17 cellular contexts compared by ENCODE assay signal in genomic region chr11:117980280-117980679, GRCh38. TPM values are rescaled to one million over a fixed set of nuclear protein-coding genes. Genes with fewer than 3 reads are reported as not detected.
A peak's percentile ranks its signal among the peaks of the same experiment; 100 is the strongest.
DNase-seq lines count a peak whose midpoint lies in the region; ATAC-seq, FAIRE-seq and TF ChIP-seq lines count a peak whose summit lies in the region.
"Had no signal": no experiment of that assay in that cellular context is flagged by ENCODE, and none has a peak within 500 bp of the region (broad histone marks: within the 10 kb centered on the region; RNA-seq: fewer than 3 reads in every experiment).

No MANE protein-coding gene starts in this region.

- H3K9me3 ChIP-seq in left ventricle myocardium inferior (replicated peaks), result peaks cover 8% of the 10 kb centered on the region
- H3K9me3 ChIP-seq: gastroesophageal sphincter, SJCRH30, thoracic aorta had no signal

- no peaks in the 10 kb centered on the region for H3K27me3 Mint-ChIP-seq in activated CD8-positive, alpha-beta T cell treated with anti-CD3 and anti-CD28 coated beads for 36 hours
- no peaks in the 10 kb centered on the region for H3K27me3 Mint-ChIP-seq in memory B cell

- peaks cover 21% of the 10 kb centered on the region for H3K4me1 ChIP-seq in left ventricle myocardium inferior
- H3K4me1 ChIP-seq: gastroesophageal sphincter, SJCRH30 had no signal

- no peak overlapping the region for H3K4me3 ChIP-seq in left ventricle myocardium inferior
- H3K4me3 ChIP-seq: gastroesophageal sphincter, SJCRH30, thoracic aorta had no signal

- peaks cover 6% of the 10 kb centered on the region for H3K9me3 Mint-ChIP-seq in activated CD8-positive, alpha-beta T cell treated with anti-CD3 and anti-CD28 coated beads for 36 hours
- H3K9me3 Mint-ChIP-seq in memory B cell, result peaks cover 1% of the 10 kb centered on the region

- peaks cover 3% of the 10 kb centered on the region for H3K27me3 ChIP-seq in left ventricle myocardium inferior (ENCODE audit: low read depth)
- H3K27me3 ChIP-seq: gastroesophageal sphincter, SJCRH30 had no signal

- peak overlapping the region; percentile 90 for H3K27ac Mint-ChIP-seq in activated CD8-positive, alpha-beta T cell treated with anti-CD3 and anti-CD28 coated beads for 36 hours
- H3K27ac Mint-ChIP-seq in memory B cell, result peak overlapping the region; percentile 97
- H3K27ac Mint-ChIP-seq: brain had no signal

- DNase-seq in left ventricle myocardium inferior, result no peak
- no peak for DNase-seq in Right ventricle myocardium inferior (ENCODE audit: missing footprints)
- no peak for DNase-seq in activated CD8-positive, alpha-beta T cell treated with anti-CD3 and anti-CD28 coated beads for 36 hours
- DNase-seq in memory B cell (ENCODE audit: low spot score in 2 of 2), result no peak
- no peak for DNase-seq in GM12891 (ENCODE audit: insufficient read length, low spot score)
- no peak for DNase-seq in activated gamma-delta T cell (lab: John Stamatoyannopoulos, UW)
- DNase-seq: effector memory CD4-positive, alpha-beta T cell; NCI-H2171; NK-92 treated with Interleukin-12 subunit alpha and Interleukin-12 subunit beta, amount 100 ng/mL, for 24 hours; SJCRH30 had no signal

- peak overlapping the region; percentile 28 for H3K27ac ChIP-seq in left ventricle myocardium inferior (replicated peaks)
- H3K27ac ChIP-seq: SJCRH30 had no signal

- CTCF ChIA-PET in activated CD8-positive, alpha-beta T cell treated with anti-CD3 and anti-CD28 coated beads for 36 hours (lab: Charles Lee), result interaction anchor here (1.1 to 31.9 kb wide), 7 partner anchors 19 to 173 kb away, joined by 3 to 386 read pairs (median 4); no protein-coding TSS in a partner anchor

- no peak for TF ChIP-seq POLR2A in GM12891 (IDR thresholded peaks at IDR 0.05; ENCODE audit: low read depth, low read length)

- peaks cover 59% of the 10 kb centered on the region for H3K36me3 Mint-ChIP-seq in activated CD8-positive, alpha-beta T cell treated with anti-CD3 and anti-CD28 coated beads for 36 hours (ENCODE audit: low read depth)
- peaks cover 10% of the 10 kb centered on the region for H3K36me3 Mint-ChIP-seq in memory B cell
- H3K36me3 Mint-ChIP-seq: brain had no signal

- no peaks in the 10 kb centered on the region for H3K36me3 ChIP-seq in left ventricle myocardium inferior
- H3K36me3 ChIP-seq: gastroesophageal sphincter, SJCRH30, thoracic aorta had no signal

- ATAC-seq in Right ventricle myocardium inferior, result no peak
- ATAC-seq in activated CD8-positive, alpha-beta T cell treated with anti-CD3 and anti-CD28 coated beads for 36 hours, result peak; percentile 22
- ATAC-seq in memory B cell (ENCODE audit: low read depth), result no peak
- ATAC-seq in GM21786 (IDR thresholded peaks at IDR 0.05; ENCODE audit: unreplicated experiment), result no peak
- no peak for ATAC-seq in HG03139 (IDR thresholded peaks at IDR 0.05; ENCODE audit: unreplicated experiment)

- POLR2A ChIA-PET in activated CD8-positive, alpha-beta T cell treated with anti-CD3 and anti-CD28 coated beads for 36 hours (lab: Charles Lee), result interaction anchor here (1.2 to 32.8 kb wide), 4 partner anchors 10 to 164 kb away, joined by 4 to 710 read pairs (median 47); partner anchors contain the start of gene IL10RA

- TF ChIP-seq CTCF in left ventricle myocardium inferior (IDR thresholded peaks at IDR 0.05; ENCODE audit: borderline replicate concordance), result no peak
- no peak for TF ChIP-seq CTCF in activated CD8-positive, alpha-beta T cell treated with anti-CD3 and anti-CD28 coated beads for 36 hours (IDR thresholded peaks at IDR 0.05)

- peaks cover 84% of the 10 kb centered on the region for H3K4me1 Mint-ChIP-seq in activated CD8-positive, alpha-beta T cell treated with anti-CD3 and anti-CD28 coated beads for 36 hours (ENCODE audit: low read depth)
- H3K4me1 Mint-ChIP-seq in memory B cell, result peaks cover 31% of the 10 kb centered on the region

- no peak for FAIRE-seq in GM12891 (lab: Jason Lieb, UNC)

- H3K4me3 Mint-ChIP-seq in activated CD8-positive, alpha-beta T cell treated with anti-CD3 and anti-CD28 coated beads for 36 hours, result no peak overlapping the region
- H3K4me3 Mint-ChIP-seq in memory B cell, result peak overlapping the region; percentile 9
- H3K4me3 Mint-ChIP-seq: brain had no signal

- intact Hi-C loops in left ventricle myocardium inferior (cut with micrococcal nuclease), result no loop called here
- intact Hi-C loops in Right ventricle myocardium inferior (cut with DNase I), result no loop called here
- intact Hi-C loops in activated CD8-positive, alpha-beta T cell treated with anti-CD3 and anti-CD28 coated beads for 36 hours (cut with micrococcal nuclease), result no loop called here

TF ChIP-seq in GM12891, 5 proteins besides CTCF, POLR2A, EP300 and RAD21:
- no peak for TF ChIP-seq PAX5 (IDR thresholded peaks at IDR 0.05; ENCODE audit: insufficient read depth, low read length, severe bottlenecking)
- TF ChIP-seq SPI1 (IDR thresholded peaks at IDR 0.05; ENCODE audit: low read depth, low read length), result no peak
- TF ChIP-seq POLR2AphosphoS5 (IDR thresholded peaks at IDR 0.05; ENCODE audit: low read depth, low read length), result no peak
- no peak for TF ChIP-seq POU2F2 (IDR thresholded peaks at IDR 0.05; ENCODE audit: low read depth, low read length)
- TF ChIP-seq TAF1 (IDR thresholded peaks at IDR 0.05; ENCODE audit: low read depth, low read length), result no peak

RNA-seq across cellular contexts. Expression of gene IL10RA, which starts 5.9 kb away (rescaled TPM):
- 5.0 TPM for total RNA-seq in left ventricle myocardium inferior
- 7.2 TPM for total RNA-seq in Right ventricle myocardium inferior
- total RNA-seq in activated CD8-positive, alpha-beta T cell treated with anti-CD3 and anti-CD28 coated beads for 36 hours, result 10 to 100 TPM; 73.3 to 80.9 TPM
- 9.9 TPM for polyA plus RNA-seq in GM12891 (2012; ENCODE audit: low read depth, missing spikeins)
- total RNA-seq: HT1080, osteocyte, SJCRH30 had no signal

RNA-seq across cellular contexts. Expression of gene TMPRSS13, which starts 51.1 kb away (rescaled TPM):
- total RNA-seq in left ventricle myocardium inferior (not detected), Right ventricle myocardium inferior (not detected)
- total RNA-seq in activated CD8-positive, alpha-beta T cell treated with anti-CD3 and anti-CD28 coated beads for 36 hours, result 1 to 10 TPM; 3.5 to 4.7 TPM
- 0.55 TPM for polyA plus RNA-seq in GM12891 (2012; ENCODE audit: low read depth, missing spikeins)
- total RNA-seq: HT1080, osteocyte, SJCRH30 had no signal
